Comparison of ENCODE assay signal across 8 cellular contexts in the genomic region with DNA sequence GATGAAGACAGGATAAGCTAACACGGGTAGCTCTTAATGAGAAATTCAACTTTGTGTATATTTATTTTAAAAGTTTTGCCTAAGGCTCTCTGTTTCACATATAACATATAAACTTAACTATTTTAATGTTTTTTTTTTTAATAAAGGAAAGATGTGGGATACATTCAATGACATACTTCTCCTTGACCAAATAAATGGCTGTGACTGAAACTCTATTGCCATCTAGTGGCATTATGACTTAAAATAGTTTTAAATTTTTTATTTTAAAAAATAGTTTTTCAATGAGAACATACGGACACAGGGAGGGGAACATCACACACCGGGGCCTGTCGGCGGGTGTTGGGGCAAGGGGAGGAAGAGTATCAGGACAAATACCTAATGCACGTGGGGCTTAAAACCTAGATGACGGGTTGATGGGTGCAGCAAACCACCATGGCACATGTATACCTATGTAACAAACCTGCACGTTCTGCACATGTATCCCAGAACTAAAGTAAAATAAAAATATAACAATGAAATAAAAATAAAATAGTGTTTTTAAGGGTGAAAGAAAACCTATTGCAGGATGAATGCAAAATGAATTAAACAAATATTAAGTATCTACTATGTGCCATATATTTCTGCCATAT.
DNase-seq lines count a peak whose midpoint lies in the region; ATAC-seq and TF ChIP-seq lines count a peak whose summit lies in the region.

No MANE protein-coding gene starts in this region.

- H3K9me3 Mint-ChIP-seq in activated T-cell treated with anti-CD3 and anti-CD28 coated beads, Interleukin-2, amount 50 U/mL, for 72 hours: peaks cover 0 to 3% of the 10 kb centered on the region in 2 donors
- no peaks in the 10 kb centered on the region for H3K9me3 Mint-ChIP-seq in activated T-cell treated with anti-CD3 and anti-CD28 coated beads, Interleukin-2, amount 50 U/mL, for 24 hours

- DNase-seq in BE2C (no peak), HS-5 (ENCODE audit: low read depth) (peak; percentile 43), RPMI7951 (ENCODE audit: low read depth) (peak; percentile 43), fibroblast of the aortic adventitia (ENCODE audit: low read depth) (peak; percentile 74), stromal cell of bone marrow (ENCODE audit: low read depth) (peak; percentile 14), HuH-7.5 (ENCODE audit: low spot score) (no peak)
- no peak for DNase-seq in activated T-cell treated with anti-CD3 and anti-CD28 coated beads, Interleukin-2, amount 50 U/mL, for 72 hours
- DNase-seq in activated T-cell treated with anti-CD3 and anti-CD28 coated beads, Interleukin-2, amount 50 U/mL, for 24 hours: no peak

- H3K4me1 Mint-ChIP-seq in activated T-cell treated with anti-CD3 and anti-CD28 coated beads, Interleukin-2, amount 50 U/mL, for 72 hours (ENCODE audit: low read depth): no peaks in the 10 kb centered on the region
- H3K4me1 Mint-ChIP-seq in activated T-cell treated with anti-CD3 and anti-CD28 coated beads, Interleukin-2, amount 50 U/mL, for 24 hours (ENCODE audit: low read depth): no peaks in the 10 kb centered on the region

- no peaks in the 10 kb centered on the region for H3K27me3 Mint-ChIP-seq in activated T-cell treated with anti-CD3 and anti-CD28 coated beads, Interleukin-2, amount 50 U/mL, for 72 hours (ENCODE audit: low read depth)
- no peaks in the 10 kb centered on the region for H3K27me3 Mint-ChIP-seq in activated T-cell treated with anti-CD3 and anti-CD28 coated beads, Interleukin-2, amount 50 U/mL, for 24 hours

- no peaks in the 10 kb centered on the region for H3K27me3 ChIP-seq in BE2C

- no peaks in the 10 kb centered on the region for H3K9me3 ChIP-seq in BE2C

- peaks cover 2 to 8% of the 10 kb centered on the region in 2 donors for H3K36me3 Mint-ChIP-seq in activated T-cell treated with anti-CD3 and anti-CD28 coated beads, Interleukin-2, amount 50 U/mL, for 72 hours (ENCODE audit: insufficient read depth in 2 of 2)
- H3K36me3 Mint-ChIP-seq in activated T-cell treated with anti-CD3 and anti-CD28 coated beads, Interleukin-2, amount 50 U/mL, for 24 hours (ENCODE audit: low read depth): peaks cover 62% of the 10 kb centered on the region

- no peaks in the 10 kb centered on the region for H3K36me3 ChIP-seq in BE2C

- H3K27ac Mint-ChIP-seq in activated T-cell treated with anti-CD3 and anti-CD28 coated beads, Interleukin-2, amount 50 U/mL, for 72 hours: no peak overlapping the region
- no peak overlapping the region for H3K27ac Mint-ChIP-seq in activated T-cell treated with anti-CD3 and anti-CD28 coated beads, Interleukin-2, amount 50 U/mL, for 24 hours

- H3K4me3 Mint-ChIP-seq in activated T-cell treated with anti-CD3 and anti-CD28 coated beads, Interleukin-2, amount 50 U/mL, for 72 hours: no peak overlapping the region
- H3K4me3 Mint-ChIP-seq in activated T-cell treated with anti-CD3 and anti-CD28 coated beads, Interleukin-2, amount 50 U/mL, for 24 hours: no peak overlapping the region

- H3K4me3 ChIP-seq in BE2C (ENCODE audit: low read depth, low read length) (no peak overlapping the region), fibroblast of the aortic adventitia (ENCODE audit: low read depth, low read length) (no peak overlapping the region)

- H3K4me1 ChIP-seq in BE2C: no peaks in the 10 kb centered on the region; the same call in 1 of the 2 replicates

- TF ChIP-seq CTCF in BE2C (IDR thresholded peaks at IDR 0.05; ENCODE audit: low read depth, low read length): peak; percentile 53
- TF ChIP-seq CTCF in fibroblast of the aortic adventitia (IDR thresholded peaks at IDR 0.05; ENCODE audit: insufficient read depth, low read length): peak; percentile 49

- no peak for ATAC-seq in activated T-cell treated with anti-CD3 and anti-CD28 coated beads, Interleukin-2, amount 50 U/mL, for 72 hours (replicated peaks in 1 of 2)

Comparison
In these comparisons a context has a peak if more than half of its experiments do, and no peak if none do; other contexts are left out.
1. DNase-seq: peak in HS-5 (single experiment), RPMI7951 (single experiment), fibroblast of the aortic adventitia (single experiment) and stromal cell of bone marrow (single experiment); none in BE2C (single experiment), activated T-cell treated with anti-CD3 and anti-CD28 coated beads, Interleukin-2, amount 50 U/mL, for 72 hours (0 of 2), HuH-7.5 (single experiment) and activated T-cell treated with anti-CD3 and anti-CD28 coated beads, Interleukin-2, amount 50 U/mL, for 24 hours (single experiment).